In genomic region chr18:49565101-49565500, GRCh38 we compare ENCODE assay signal across 2 cellular contexts.
TF ChIP-seq lines count a peak whose summit lies in the region.

No MANE protein-coding gene starts in this region.

TF ChIP-seq in liver, 16 proteins besides CTCF, POLR2A, EP300 and RAD21 (continued from another document):
- no peak for TF ChIP-seq GABPA (IDR thresholded peaks at IDR 0.05 in 1 of 2, conservative IDR thresholded peaks at IDR 0.05 in 1 of 2)
- TF ChIP-seq, protein P1, sequence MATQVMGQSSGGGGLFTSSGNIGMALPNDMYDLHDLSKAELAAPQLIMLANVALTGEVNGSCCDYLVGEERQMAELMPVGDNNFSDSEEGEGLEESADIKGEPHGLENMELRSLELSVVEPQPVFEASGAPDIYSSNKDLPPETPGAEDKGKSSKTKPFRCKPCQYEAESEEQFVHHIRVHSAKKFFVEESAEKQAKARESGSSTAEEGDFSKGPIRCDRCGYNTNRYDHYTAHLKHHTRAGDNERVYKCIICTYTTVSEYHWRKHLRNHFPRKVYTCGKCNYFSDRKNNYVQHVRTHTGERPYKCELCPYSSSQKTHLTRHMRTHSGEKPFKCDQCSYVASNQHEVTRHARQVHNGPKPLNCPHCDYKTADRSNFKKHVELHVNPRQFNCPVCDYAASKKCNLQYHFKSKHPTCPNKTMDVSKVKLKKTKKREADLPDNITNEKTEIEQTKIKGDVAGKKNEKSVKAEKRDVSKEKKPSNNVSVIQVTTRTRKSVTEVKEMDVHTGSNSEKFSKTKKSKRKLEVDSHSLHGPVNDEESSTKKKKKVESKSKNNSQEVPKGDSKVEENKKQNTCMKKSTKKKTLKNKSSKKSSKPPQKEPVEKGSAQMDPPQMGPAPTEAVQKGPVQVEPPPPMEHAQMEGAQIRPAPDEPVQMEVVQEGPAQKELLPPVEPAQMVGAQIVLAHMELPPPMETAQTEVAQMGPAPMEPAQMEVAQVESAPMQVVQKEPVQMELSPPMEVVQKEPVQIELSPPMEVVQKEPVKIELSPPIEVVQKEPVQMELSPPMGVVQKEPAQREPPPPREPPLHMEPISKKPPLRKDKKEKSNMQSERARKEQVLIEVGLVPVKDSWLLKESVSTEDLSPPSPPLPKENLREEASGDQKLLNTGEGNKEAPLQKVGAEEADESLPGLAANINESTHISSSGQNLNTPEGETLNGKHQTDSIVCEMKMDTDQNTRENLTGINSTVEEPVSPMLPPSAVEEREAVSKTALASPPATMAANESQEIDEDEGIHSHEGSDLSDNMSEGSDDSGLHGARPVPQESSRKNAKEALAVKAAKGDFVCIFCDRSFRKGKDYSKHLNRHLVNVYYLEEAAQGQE (IDR thresholded peaks at IDR 0.05): no peak
- no peak for TF ChIP-seq NR2F2 (IDR thresholded peaks at IDR 0.05)
- no peak for TF ChIP-seq EGR1 (IDR thresholded peaks at IDR 0.05; ENCODE audit: low read depth in 2 of 2)
- no peak for TF ChIP-seq FOXA1 (IDR thresholded peaks at IDR 0.05)
- no peak for TF ChIP-seq HNF4A (conservative IDR thresholded peaks at IDR 0.05)
- no peak for TF ChIP-seq FOXA2 (IDR thresholded peaks at IDR 0.05)
- no peak for TF ChIP-seq TAF1 (conservative IDR thresholded peaks at IDR 0.05)
- TF ChIP-seq JUND (IDR thresholded peaks at IDR 0.05): no peak
- TF ChIP-seq ATF3 (IDR thresholded peaks at IDR 0.05): no peak

TF ChIP-seq in HepG2, 621 proteins besides CTCF, POLR2A, EP300 and RAD21 (continued from another document):
- TF ChIP-seq, protein P1 (IDR thresholded peaks at IDR 0.05; ENCODE audit: borderline replicate concordance in 1 of 2, low read depth in 1 of 2, low read length in 2 of 2): no peak
- TF ChIP-seq CBX5 (CRISPR knock-in tag; IDR thresholded peaks at IDR 0.05; ENCODE audit: borderline replicate concordance): no peak
- no peak for TF ChIP-seq ZFX (CRISPR knock-in tag; IDR thresholded peaks at IDR 0.05; ENCODE audit: low read depth)
- no peak for TF ChIP-seq MLXIP (CRISPR knock-in tag; IDR thresholded peaks at IDR 0.05; ENCODE audit: borderline replicate concordance)
- TF ChIP-seq HHEX (CRISPR knock-in tag; IDR thresholded peaks at IDR 0.05): no peak
- no peak for TF ChIP-seq SRF (IDR thresholded peaks at IDR 0.05; ENCODE audit: low read depth, low read length)
- TF ChIP-seq RFXAP (CRISPR knock-in tag; IDR thresholded peaks at IDR 0.05; ENCODE audit: borderline replicate concordance): no peak
- no peak for TF ChIP-seq LRRFIP1 (CRISPR knock-in tag; conservative IDR thresholded peaks at IDR 0.05)
- TF ChIP-seq MEIS2 (CRISPR knock-in tag; IDR thresholded peaks at IDR 0.05): no peak
- TF ChIP-seq ZNF772 (CRISPR knock-in tag; IDR thresholded peaks at IDR 0.05): no peak
- no peak for TF ChIP-seq ZNF720 (CRISPR knock-in tag; IDR thresholded peaks at IDR 0.05)
